In the genomic region with DNA sequence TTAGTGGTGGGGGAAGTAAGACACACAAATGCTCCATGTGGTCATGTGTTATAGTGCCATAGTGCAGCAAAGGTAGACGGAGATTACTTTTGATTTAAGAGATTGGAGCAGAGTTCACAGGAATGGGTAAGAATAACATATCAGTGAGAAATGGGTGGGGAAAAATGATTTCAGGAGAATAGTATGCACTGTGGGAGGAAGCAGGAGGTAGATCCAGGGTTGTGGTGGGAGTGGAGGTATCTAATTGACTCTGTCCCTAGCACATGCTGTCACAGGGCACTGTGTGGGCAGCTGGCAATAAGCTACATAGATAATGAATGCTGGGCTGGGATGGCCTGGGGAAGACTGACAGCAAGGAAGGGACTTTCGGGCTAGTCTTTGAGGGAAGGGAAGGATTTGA, we compare ENCODE assay signal across 9 cellular contexts.
DNase-seq lines count a peak whose midpoint lies in the region; ATAC-seq, FAIRE-seq and TF ChIP-seq lines count a peak whose summit lies in the region.
"Had no signal": no experiment of that assay in that cellular context is flagged by ENCODE, and none has a peak within 500 bp of the region (broad histone marks: within the 10 kb centered on the region; RNA-seq: fewer than 3 reads in every experiment).

No MANE protein-coding gene starts in this region.

- peak overlapping the region; percentile 43 for H4K91ac ChIP-seq in trophoblast cell (ENCODE audit: low read depth, low read length)

- TF ChIP-seq POLR2A in esophagus squamous epithelium (IDR thresholded peaks at IDR 0.05), result no peak

- H3K79me2 ChIP-seq in Loucy (ENCODE audit: insufficient read depth, low read length) (no peaks in the 10 kb centered on the region), trophoblast cell (ENCODE audit: control insufficient read depth, insufficient read depth, low read length, poor library complexity) (no peaks in the 10 kb centered on the region)

- H3K4me3 ChIP-seq in Loucy (ENCODE audit: low read length, poor library complexity, severe bottlenecking) (no peak overlapping the region), esophagus squamous epithelium (no peak overlapping the region), trophoblast cell (ENCODE audit: low read depth, low read length) (no peak overlapping the region)

- H3K23ac ChIP-seq in trophoblast cell (ENCODE audit: low read length), result no peak overlapping the region

- H2AFZ ChIP-seq in Loucy (ENCODE audit: low read length) (no peak overlapping the region), trophoblast cell (ENCODE audit: insufficient read depth, low read length, poor library complexity) (no peak overlapping the region)

- H3K9me3 ChIP-seq in Loucy (ENCODE audit: insufficient read depth, low read depth, low read length) (no peaks in the 10 kb centered on the region), esophagus squamous epithelium (no peaks in the 10 kb centered on the region), trophoblast cell (ENCODE audit: insufficient read depth, low read depth, low read length) (no peaks in the 10 kb centered on the region)

- H3K27me3 ChIP-seq in Loucy (ENCODE audit: insufficient read depth, low read length, poor library complexity, severe bottlenecking) (no peaks in the 10 kb centered on the region), esophagus squamous epithelium (no peaks in the 10 kb centered on the region), trophoblast cell (ENCODE audit: insufficient read depth, low read length) (no peaks in the 10 kb centered on the region)

- H3K36me3 ChIP-seq in Loucy (ENCODE audit: insufficient read depth, low read length) (no peaks in the 10 kb centered on the region), esophagus squamous epithelium (no peaks in the 10 kb centered on the region), trophoblast cell (ENCODE audit: control insufficient read depth in 1 of 2, insufficient read depth in 2 of 2, low read length in 2 of 2) (no peaks in the 10 kb centered on the region)

- no peak overlapping the region for H2AK5ac ChIP-seq in trophoblast cell (ENCODE audit: low read length)

- no peaks in the 10 kb centered on the region for H4K20me1 ChIP-seq in Loucy (ENCODE audit: insufficient read depth, low read length, poor library complexity, severe bottlenecking)

- TF ChIP-seq CTCF in Loucy (conservative IDR thresholded peaks at IDR 0.05; ENCODE audit: low read length), result no peak
- TF ChIP-seq CTCF in esophagus squamous epithelium (IDR thresholded peaks at IDR 0.05), result no peak

- no peak overlapping the region for H2BK5ac ChIP-seq in trophoblast cell (ENCODE audit: low read depth, low read length, poor library complexity)

- H3K4ac ChIP-seq in trophoblast cell (ENCODE audit: low read depth, low read length), result no peak overlapping the region

- H3K9ac ChIP-seq in Loucy (ENCODE audit: low read depth, low read length, poor library complexity, severe bottlenecking) (no peak overlapping the region), trophoblast cell (ENCODE audit: low read length) (no peak overlapping the region)

- H3K27ac ChIP-seq in esophagus squamous epithelium, result peak overlapping the region in 3 of 4 donors; percentile 21 to 45 (median 40)
- no peak overlapping the region for H3K27ac ChIP-seq in trophoblast cell (ENCODE audit: low read depth, low read length)

- no peak overlapping the region for H3K14ac ChIP-seq in trophoblast cell (ENCODE audit: low read length)

- intact Hi-C loops in esophagus squamous epithelium (cut with DNase I), result no loop called here

- WGBS in esophagus squamous epithelium, 2 donors, result 68 to 84% methylated on average over 2 of the region's 2 CpGs
- WGBS in trophoblast cell (ENCODE audit: extremely low coverage, insufficient coverage, insufficient read length), result no CpG with 5 or more reads among the region's 2 CpGs

- no peaks in the 10 kb centered on the region for H3K79me1 ChIP-seq in trophoblast cell (ENCODE audit: low read length)

- peak overlapping the region; percentile 61 for H3K4me2 ChIP-seq in Loucy (ENCODE audit: low read depth, low read length, poor library complexity, severe bottlenecking)
- H3K4me2 ChIP-seq in trophoblast cell (ENCODE audit: low read length), result no peak overlapping the region

- DNase-seq in GM19239 (ENCODE audit: insufficient read length, low spot score), result no peak
- no peak for DNase-seq in esophagus squamous epithelium (lab: John Stamatoyannopoulos, UW)
- DNase-seq in trophoblast cell, result peak; percentile 14 to 50
- no peak for DNase-seq in NCI-H2107 treated with DMSO at 0.1 percent for 48 hours (lab: John Stamatoyannopoulos, UW; ENCODE audit: unreplicated experiment)
- no peak for DNase-seq in T1000 (lab: John Stamatoyannopoulos, UW)
- DNase-seq: GF-D8 had no signal

- H3K9me2 ChIP-seq in Loucy (replicated peaks; ENCODE audit: low read depth, low read length), result no peaks in the 10 kb centered on the region

- H3F3A ChIP-seq in Loucy (ENCODE audit: low read depth), result 0 out of 2 replicates have a peak, but pooled peaks cover 4% of the 10 kb centered on the region

- H3K18ac ChIP-seq in trophoblast cell (ENCODE audit: low read length), result no peak overlapping the region

- FAIRE-seq in GM19239 (lab: Jason Lieb, UNC), result peak; percentile 58

- H3K4me1 ChIP-seq in Loucy (ENCODE audit: insufficient read depth, low read length, poor library complexity, severe bottlenecking) (peaks cover 26% of the 10 kb centered on the region), esophagus squamous epithelium (peaks cover 0 to 20% (median 18%) of the 10 kb centered on the region in 3 donors), trophoblast cell (ENCODE audit: control insufficient read depth in 1 of 2, insufficient read depth in 2 of 2, low read length in 2 of 2) (peaks cover 0 to 2% of the 10 kb centered on the region in 2 experiments)

- peak overlapping the region; percentile 75 for H2BK120ac ChIP-seq in trophoblast cell (ENCODE audit: insufficient read depth, low read length, poor library complexity)

- no peak for ATAC-seq in GM19023 (IDR thresholded peaks at IDR 0.05; ENCODE audit: unreplicated experiment)
- no peak for ATAC-seq in GM21526 (IDR thresholded peaks at IDR 0.05; ENCODE audit: low FRiP score, unreplicated experiment)

- H4K8ac ChIP-seq in trophoblast cell (ENCODE audit: low read depth, low read length), result no peak overlapping the region

- H2BK12ac ChIP-seq in trophoblast cell (ENCODE audit: low read length), result peak overlapping the region; percentile 36

- no peak overlapping the region for H4K12ac ChIP-seq in trophoblast cell (ENCODE audit: low read depth, low read length)

Comparison
In these comparisons a context has a peak if more than half of its experiments do, and no peak if none do; other contexts are left out.
1. DNase-seq: peak in trophoblast cell (2 of 2); none in GM19239 (single experiment), esophagus squamous epithelium (single experiment), NCI-H2107 treated with DMSO at 0.1 percent for 48 hours (single experiment) and T1000 (single experiment).